ENCODE assay signal across 15 cellular contexts in genomic region chr17:7611635-7612293, GRCh38. TPM values are rescaled to one million over a fixed set of nuclear protein-coding genes. Genes with fewer than 3 reads are reported as not detected.
A peak's percentile ranks its signal among the peaks of the same experiment; 100 is the strongest.
DNase-seq lines count a peak whose midpoint lies in the region; ATAC-seq and TF ChIP-seq lines count a peak whose summit lies in the region.
"Had no signal": no experiment of that assay in that cellular context is flagged by ENCODE, and none has a peak within 500 bp of the region (broad histone marks: within the 10 kb centered on the region; RNA-seq: fewer than 3 reads in every experiment).

No MANE protein-coding gene starts in this region.

- no peak for TF ChIP-seq EP300 in neural cell (conservative IDR thresholded peaks at IDR 0.05; ENCODE audit: poor library complexity, severe bottlenecking)

- H3K4me3 ChIP-seq in CD4-positive, CD25-positive, alpha-beta regulatory T cell (ENCODE audit: low read depth, low read length): peak overlapping the region; percentile 14
- H3K4me3 ChIP-seq in Loucy (ENCODE audit: low read length, poor library complexity, severe bottlenecking): peak overlapping the region; percentile 94
- peak overlapping the region; percentile 32 for H3K4me3 ChIP-seq in choroid plexus epithelial cell (ENCODE audit: low read depth, low read length)
- H3K4me3 ChIP-seq in neural cell (ENCODE audit: low read length): peak overlapping the region; percentile 96
- H3K4me3 ChIP-seq: thyroid gland had no signal

- peaks cover 29% of the 10 kb centered on the region for H3K4me1 ChIP-seq in CD4-positive, CD25-positive, alpha-beta regulatory T cell (ENCODE audit: control insufficient read depth, insufficient read depth, low read length, poor library complexity, severe bottlenecking)
- peaks cover 48% of the 10 kb centered on the region for H3K4me1 ChIP-seq in Loucy (ENCODE audit: insufficient read depth, low read length, poor library complexity, severe bottlenecking)

- H3K27ac Mint-ChIP-seq in CD4-positive, CD25-positive, alpha-beta regulatory T cell: peak overlapping the region in 1 of 3 donors; percentile 45

- H3K9ac ChIP-seq in Loucy (ENCODE audit: low read depth, low read length, poor library complexity, severe bottlenecking): peak overlapping the region; percentile 92
- no peak overlapping the region for H3K9ac ChIP-seq in neural cell (ENCODE audit: low read length)

- H3K79me2 ChIP-seq in Loucy (ENCODE audit: insufficient read depth, low read length): peaks cover 55% of the 10 kb centered on the region
- peaks cover 64% of the 10 kb centered on the region for H3K79me2 ChIP-seq in neural cell (replicated peaks; ENCODE audit: insufficient read depth, low read length)

- no peak overlapping the region for H3K27ac ChIP-seq in CD4-positive, CD25-positive, alpha-beta regulatory T cell (ENCODE audit: insufficient read depth, low read length, poor library complexity, severe bottlenecking)
- H3K27ac ChIP-seq in neural cell (ENCODE audit: low read length): no peak overlapping the region
- H3K27ac ChIP-seq: thyroid gland had no signal

- H3K9me2 ChIP-seq in Loucy (replicated peaks; ENCODE audit: low read depth, low read length) (no peaks in the 10 kb centered on the region), neural cell (ENCODE audit: insufficient read depth, low read length) (no peaks in the 10 kb centered on the region)

- TF ChIP-seq CTCF in Loucy (conservative IDR thresholded peaks at IDR 0.05; ENCODE audit: low read length): no peak
- no peak for TF ChIP-seq CTCF in choroid plexus epithelial cell (conservative IDR thresholded peaks at IDR 0.05; ENCODE audit: low read depth, low read length)
- TF ChIP-seq CTCF in neural cell (IDR thresholded peaks at IDR 0.05; ENCODE audit: poor library complexity, severe bottlenecking): no peak

- H3F3A ChIP-seq in Loucy (ENCODE audit: low read depth) (no peaks in the 10 kb centered on the region), neural cell (ENCODE audit: insufficient read depth, low read length, poor library complexity, severe bottlenecking) (no peaks in the 10 kb centered on the region)

- peaks cover 7% of the 10 kb centered on the region for H3K36me3 Mint-ChIP-seq in CD4-positive, CD25-positive, alpha-beta regulatory T cell

- no peaks in the 10 kb centered on the region for H3K36me3 ChIP-seq in CD4-positive, CD25-positive, alpha-beta regulatory T cell (ENCODE audit: control insufficient read depth, insufficient read depth, low read length)
- H3K36me3 ChIP-seq in Loucy (ENCODE audit: insufficient read depth, low read length) (no peaks in the 10 kb centered on the region), neural cell (ENCODE audit: insufficient read depth, low read length) (no peaks in the 10 kb centered on the region)
- H3K36me3 ChIP-seq: thyroid gland had no signal

- TF ChIP-seq RAD21 in neural cell (conservative IDR thresholded peaks at IDR 0.05): no peak

- H2AFZ ChIP-seq in Loucy (ENCODE audit: low read length): no peak overlapping the region
- H2AFZ ChIP-seq in neural cell (ENCODE audit: low read depth, low read length): no peak overlapping the region

- peak overlapping the region; percentile 97 for H3K4me2 ChIP-seq in Loucy (ENCODE audit: low read depth, low read length, poor library complexity, severe bottlenecking)
- peak overlapping the region; percentile 9 for H3K4me2 ChIP-seq in neural cell (ENCODE audit: low read length)

- peaks cover 21 to 59% (median 41%) of the 10 kb centered on the region in 4 donors for H3K4me1 Mint-ChIP-seq in CD4-positive, CD25-positive, alpha-beta regulatory T cell

- DNase-seq in CD4-positive, CD25-positive, alpha-beta regulatory T cell: no peak
- DNase-seq in choroid plexus epithelial cell (ENCODE audit: low read depth) (no peak), amniotic stem cell (lab: John Stamatoyannopoulos, UW) (no peak), hypothalamus (lab: John Stamatoyannopoulos, UW) (no peak), NCI-H187 treated with DMSO at 0.1 percent for 48 hours (lab: John Stamatoyannopoulos, UW) (no peak)
- DNase-seq in stimulated activated CD4-positive, alpha-beta T cell treated with anti-CD3 and anti-CD28 coated beads, Interleukin-1b, Interleukin-23, amount 100 ng/mL, for 48 hours: no peak
- DNase-seq: activated CD8-positive, alpha-beta memory T cell treated with anti-CD3 and anti-CD28 coated beads for 24 hours; DMS153; hippocampal formation; KBM-7; NCI-H2171; stimulated activated CD4-positive, alpha-beta T cell treated with anti-CD3 and anti-CD28 coated beads, Interleukin-2, amount 100 ng/mL, for 48 hours; thyroid gland had no signal

- no peaks in the 10 kb centered on the region for H3K9me3 ChIP-seq in CD4-positive, CD25-positive, alpha-beta regulatory T cell (ENCODE audit: control insufficient read depth in 2 of 2, low read length in 2 of 2)
- H3K9me3 ChIP-seq in Loucy (ENCODE audit: insufficient read depth, low read depth, low read length) (no peaks in the 10 kb centered on the region), neural cell (ENCODE audit: low read length) (no peaks in the 10 kb centered on the region)
- H3K9me3 ChIP-seq: thyroid gland had no signal

- peak overlapping the region; percentile 69 to 93 (median 88) for H3K4me3 Mint-ChIP-seq in CD4-positive, CD25-positive, alpha-beta regulatory T cell

- H3K9me3 Mint-ChIP-seq in CD4-positive, CD25-positive, alpha-beta regulatory T cell: no peaks in the 10 kb centered on the region

- H4K20me1 ChIP-seq in Loucy (ENCODE audit: insufficient read depth, low read length, poor library complexity, severe bottlenecking) (peaks cover 45% of the 10 kb centered on the region), neural cell (ENCODE audit: insufficient read depth) (no peaks in the 10 kb centered on the region)

- no peaks in the 10 kb centered on the region for H3K27me3 Mint-ChIP-seq in CD4-positive, CD25-positive, alpha-beta regulatory T cell

- no peak for ATAC-seq in CD4-positive, CD25-positive, alpha-beta regulatory T cell (ENCODE audit: low read depth in 2 of 2)

- no peaks in the 10 kb centered on the region for H3K27me3 ChIP-seq in CD4-positive, CD25-positive, alpha-beta regulatory T cell (ENCODE audit: control insufficient read depth, insufficient read depth, low read length)
- H3K27me3 ChIP-seq in Loucy (ENCODE audit: insufficient read depth, low read length, poor library complexity, severe bottlenecking) (no peaks in the 10 kb centered on the region), neural cell (ENCODE audit: insufficient read depth, low read depth, low read length) (no peaks in the 10 kb centered on the region)
- H3K27me3 ChIP-seq: thyroid gland had no signal

TF ChIP-seq in neural cell, 6 proteins besides CTCF, POLR2A, EP300 and RAD21:
- TF ChIP-seq TAF1 (IDR thresholded peaks at IDR 0.05; ENCODE audit: low read depth): no peak
- TF ChIP-seq POLR2AphosphoS5 (IDR thresholded peaks at IDR 0.05): no peak
- no peak for TF ChIP-seq MXI1 (conservative IDR thresholded peaks at IDR 0.05; ENCODE audit: poor library complexity, severe bottlenecking)
- no peak for TF ChIP-seq EZH2 (IDR thresholded peaks at IDR 0.05; ENCODE audit: borderline replicate concordance, insufficient read depth, low read length, poor library complexity, severe bottlenecking)
- TF ChIP-seq SMC3 (conservative IDR thresholded peaks at IDR 0.05; ENCODE audit: poor library complexity): no peak
- TF ChIP-seq, protein P1, sequence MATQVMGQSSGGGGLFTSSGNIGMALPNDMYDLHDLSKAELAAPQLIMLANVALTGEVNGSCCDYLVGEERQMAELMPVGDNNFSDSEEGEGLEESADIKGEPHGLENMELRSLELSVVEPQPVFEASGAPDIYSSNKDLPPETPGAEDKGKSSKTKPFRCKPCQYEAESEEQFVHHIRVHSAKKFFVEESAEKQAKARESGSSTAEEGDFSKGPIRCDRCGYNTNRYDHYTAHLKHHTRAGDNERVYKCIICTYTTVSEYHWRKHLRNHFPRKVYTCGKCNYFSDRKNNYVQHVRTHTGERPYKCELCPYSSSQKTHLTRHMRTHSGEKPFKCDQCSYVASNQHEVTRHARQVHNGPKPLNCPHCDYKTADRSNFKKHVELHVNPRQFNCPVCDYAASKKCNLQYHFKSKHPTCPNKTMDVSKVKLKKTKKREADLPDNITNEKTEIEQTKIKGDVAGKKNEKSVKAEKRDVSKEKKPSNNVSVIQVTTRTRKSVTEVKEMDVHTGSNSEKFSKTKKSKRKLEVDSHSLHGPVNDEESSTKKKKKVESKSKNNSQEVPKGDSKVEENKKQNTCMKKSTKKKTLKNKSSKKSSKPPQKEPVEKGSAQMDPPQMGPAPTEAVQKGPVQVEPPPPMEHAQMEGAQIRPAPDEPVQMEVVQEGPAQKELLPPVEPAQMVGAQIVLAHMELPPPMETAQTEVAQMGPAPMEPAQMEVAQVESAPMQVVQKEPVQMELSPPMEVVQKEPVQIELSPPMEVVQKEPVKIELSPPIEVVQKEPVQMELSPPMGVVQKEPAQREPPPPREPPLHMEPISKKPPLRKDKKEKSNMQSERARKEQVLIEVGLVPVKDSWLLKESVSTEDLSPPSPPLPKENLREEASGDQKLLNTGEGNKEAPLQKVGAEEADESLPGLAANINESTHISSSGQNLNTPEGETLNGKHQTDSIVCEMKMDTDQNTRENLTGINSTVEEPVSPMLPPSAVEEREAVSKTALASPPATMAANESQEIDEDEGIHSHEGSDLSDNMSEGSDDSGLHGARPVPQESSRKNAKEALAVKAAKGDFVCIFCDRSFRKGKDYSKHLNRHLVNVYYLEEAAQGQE (IDR thresholded peaks at IDR 0.05; ENCODE audit: borderline replicate concordance): no peak

RNA-seq across cellular contexts. Expression of gene FXR2, which starts 2.9 kb away (rescaled TPM):
- 28.7 TPM for total RNA-seq in CD4-positive, CD25-positive, alpha-beta regulatory T cell
- 10 to 100 TPM in 2 of 4 donors, 1 to 10 TPM in 2; 9.7 to 13.9 (median 10.4) TPM for polyA plus RNA-seq in CD4-positive, CD25-positive, alpha-beta regulatory T cell
- 118 and 130 TPM in 2 replicates for polyA plus RNA-seq in neural cell
- 104 and 127 TPM in 2 replicates for polyA minus RNA-seq in neural cell

RNA-seq across cellular contexts. Expression of gene SAT2, which starts 15.9 kb away (rescaled TPM):
- total RNA-seq in CD4-positive, CD25-positive, alpha-beta regulatory T cell: 36.9 TPM
- 10 to 100 TPM; 26.7 to 36.5 (median 30.3) TPM for polyA plus RNA-seq in CD4-positive, CD25-positive, alpha-beta regulatory T cell
- polyA plus RNA-seq in neural cell: 303 and 330 TPM in 2 replicates
- polyA minus RNA-seq in neural cell: 44.3 and 48.7 TPM in 2 replicates

RNA-seq across cellular contexts. Expression of gene SHBG, which starts 18.2 kb away (rescaled TPM):
- not detected for total RNA-seq in CD4-positive, CD25-positive, alpha-beta regulatory T cell
- polyA plus RNA-seq in CD4-positive, CD25-positive, alpha-beta regulatory T cell: not detected
- 0.90 and 3.2 TPM in 2 replicates for polyA plus RNA-seq in neural cell
- polyA minus RNA-seq in neural cell: 0.81 TPM in 1 of 2 replicates, not detected in the other

RNA-seq across cellular contexts. Expression of gene SOX15, which starts 21.9 kb away (rescaled TPM):
- not detected for total RNA-seq in CD4-positive, CD25-positive, alpha-beta regulatory T cell
- not detected for polyA plus RNA-seq in CD4-positive, CD25-positive, alpha-beta regulatory T cell
- 0.47 and 1.5 TPM in 2 replicates for polyA plus RNA-seq in neural cell
- polyA minus RNA-seq in neural cell: not detected in 2 replicates

RNA-seq across cellular contexts. Expression of gene MPDU1, which starts 28.1 kb away (rescaled TPM):
- total RNA-seq in CD4-positive, CD25-positive, alpha-beta regulatory T cell: 40.0 TPM
- 10 to 100 TPM; 41.0 to 63.7 (median 48.4) TPM for polyA plus RNA-seq in CD4-positive, CD25-positive, alpha-beta regulatory T cell
- 110 and 118 TPM in 2 replicates for polyA plus RNA-seq in neural cell
- polyA minus RNA-seq in neural cell: 39.7 and 43.1 TPM in 2 replicates

Comparison
In these comparisons a context has a peak if more than half of its experiments do, and no peak if none do; other contexts are left out.
1. H3K4me3 ChIP-seq: peak in every context shown above with its lines; median percentile 96 in neural cell; 94 in Loucy; 32 in choroid plexus epithelial cell; 14 in CD4-positive, CD25-positive, alpha-beta regulatory T cell.